In genomic region chr1:192170196-192170984, GRCh38 we compare ENCODE assay signal across 1 cellular context.
TF ChIP-seq lines count a peak whose summit lies in the region.

No MANE protein-coding gene starts in this region.

TF ChIP-seq in HepG2, 621 proteins besides CTCF, POLR2A, EP300 and RAD21:
- TF ChIP-seq TFDP2 (CRISPR knock-in tag; IDR thresholded peaks at IDR 0.05) (no peak), ZNF7 (CRISPR knock-in tag; IDR thresholded peaks at IDR 0.05) (no peak), KMT2B (CRISPR knock-in tag; IDR thresholded peaks at IDR 0.05) (no peak), ZXDC (CRISPR knock-in tag; IDR thresholded peaks at IDR 0.05) (no peak), ZNF619 (CRISPR knock-in tag; IDR thresholded peaks at IDR 0.05) (no peak), KAT7 (CRISPR knock-in tag; IDR thresholded peaks at IDR 0.05; ENCODE audit: borderline replicate concordance) (no peak), ZFP91 (CRISPR knock-in tag; IDR thresholded peaks at IDR 0.05; ENCODE audit: borderline replicate concordance) (no peak), ZBTB1 (CRISPR knock-in tag; IDR thresholded peaks at IDR 0.05; ENCODE audit: borderline replicate concordance) (no peak), ADNP (CRISPR knock-in tag; IDR thresholded peaks at IDR 0.05) (no peak), ARNTL (CRISPR knock-in tag; IDR thresholded peaks at IDR 0.05) (no peak), ZNF709 (CRISPR knock-in tag; IDR thresholded peaks at IDR 0.05) (no peak)
